ENCODE assay signal across 16 cellular contexts in genomic region chr7:132207782-132208181, GRCh38.
DNase-seq lines count a peak whose midpoint lies in the region; ATAC-seq and TF ChIP-seq lines count a peak whose summit lies in the region.
"Had no signal": no experiment of that assay in that cellular context is flagged by ENCODE, and none has a peak within 500 bp of the region (broad histone marks: within the 10 kb centered on the region; RNA-seq: fewer than 3 reads in every experiment).

No MANE protein-coding gene starts in this region.

- peak overlapping the region; percentile 97 for H3K27ac Mint-ChIP-seq in glutamatergic neuron (ENCODE audit: unreplicated experiment)
- H3K27ac Mint-ChIP-seq: CD8-positive, alpha-beta T cell; GM23338 had no signal

- H3K27ac ChIP-seq in cardiac muscle cell = peak overlapping the region; percentile 95
- H3K27ac ChIP-seq in right atrium auricular region = peak overlapping the region; percentile 56 to 64
- H3K27ac ChIP-seq: BLaER1 had no signal

- no peaks in the 10 kb centered on the region for H3K36me3 ChIP-seq in cardiac muscle cell
- H3K36me3 ChIP-seq in right atrium auricular region = no peaks in the 10 kb centered on the region
- H3K36me3 ChIP-seq: BLaER1 had no signal

- DNase-seq in cardiac muscle cell (ENCODE audit: low read depth in 1 of 2, low spot score in 1 of 2) = no peak
- DNase-seq in Right ventricle myocardium inferior (ENCODE audit: missing footprints) = no peak
- no peak for DNase-seq in right atrium auricular region (ENCODE audit: low spot score)
- DNase-seq in left cardiac atrium = no peak
- DNase-seq in glutamatergic neuron = no peak
- DNase-seq in SIG-M5 (lab: John Stamatoyannopoulos, UW) = no peak
- DNase-seq: 8988T; Calu3; CD8-positive, alpha-beta T cell; DMS79 treated with DMSO at 0.1 percent for 48 hours; GF-D8; H7 had no signal

- H3K36me3 Mint-ChIP-seq in glutamatergic neuron (ENCODE audit: unreplicated experiment) = peaks cover 4% of the 10 kb centered on the region
- H3K36me3 Mint-ChIP-seq: CD8-positive, alpha-beta T cell had no signal

- H3K27me3 ChIP-seq in cardiac muscle cell (no peaks in the 10 kb centered on the region), right atrium auricular region (no peaks in the 10 kb centered on the region)
- H3K27me3 ChIP-seq: BLaER1 had no signal

- peaks cover 44% of the 10 kb centered on the region for H3K4me1 Mint-ChIP-seq in glutamatergic neuron (ENCODE audit: low read depth, unreplicated experiment)

- H3K4me3 ChIP-seq in cardiac muscle cell (no peak overlapping the region), right atrium auricular region (no peak overlapping the region)
- H3K4me3 ChIP-seq: BLaER1, GM23338 had no signal

- H3K4me1 ChIP-seq in cardiac muscle cell (ENCODE audit: low read depth) (peaks cover 44% of the 10 kb centered on the region), right atrium auricular region (peaks cover 0 to 16% of the 10 kb centered on the region in 2 donors)
- H3K4me1 ChIP-seq: BLaER1 had no signal

- intact Hi-C loops in Right ventricle myocardium inferior (cut with DNase I) (loop anchor here (5.0 kb wide), 1 partner anchor 45 kb away; no protein-coding TSS in a partner anchor), left cardiac atrium (cut with DNase I) (no loop called here)

- H3K27me3 Mint-ChIP-seq in glutamatergic neuron (ENCODE audit: unreplicated experiment) = peaks cover 21% of the 10 kb centered on the region

- TF ChIP-seq CTCF in cardiac muscle cell (IDR thresholded peaks at IDR 0.05; ENCODE audit: low read depth, low read length) = no peak
- TF ChIP-seq CTCF in right atrium auricular region (IDR thresholded peaks at IDR 0.05) = no peak
- no peak for TF ChIP-seq CTCF in glutamatergic neuron (IDR thresholded peaks at IDR 0.05; ENCODE audit: partially characterized antibody, unreplicated experiment)

- ATAC-seq in Right ventricle myocardium inferior = no peak
- no peak for ATAC-seq in left cardiac atrium
- ATAC-seq in HG02970 (IDR thresholded peaks at IDR 0.05; ENCODE audit: low FRiP score, unreplicated experiment) = no peak
- ATAC-seq: CD8-positive, alpha-beta T cell; GM23338; HCT116 had no signal

- H3K9me3 ChIP-seq in cardiac muscle cell (ENCODE audit: low read depth) (no peaks in the 10 kb centered on the region), right atrium auricular region (no peaks in the 10 kb centered on the region)
- H3K9me3 ChIP-seq: BLaER1 had no signal

- peaks cover 17% of the 10 kb centered on the region for H3K9me3 Mint-ChIP-seq in glutamatergic neuron (ENCODE audit: unreplicated experiment)
- H3K9me3 Mint-ChIP-seq: CD8-positive, alpha-beta T cell; GM23338 had no signal

- H3K4me3 Mint-ChIP-seq in glutamatergic neuron (ENCODE audit: unreplicated experiment) = peak overlapping the region; percentile 78
- H3K4me3 Mint-ChIP-seq: CD8-positive, alpha-beta T cell; GM23338 had no signal
